21 cellular contexts compared by ENCODE assay signal in the genomic region with DNA sequence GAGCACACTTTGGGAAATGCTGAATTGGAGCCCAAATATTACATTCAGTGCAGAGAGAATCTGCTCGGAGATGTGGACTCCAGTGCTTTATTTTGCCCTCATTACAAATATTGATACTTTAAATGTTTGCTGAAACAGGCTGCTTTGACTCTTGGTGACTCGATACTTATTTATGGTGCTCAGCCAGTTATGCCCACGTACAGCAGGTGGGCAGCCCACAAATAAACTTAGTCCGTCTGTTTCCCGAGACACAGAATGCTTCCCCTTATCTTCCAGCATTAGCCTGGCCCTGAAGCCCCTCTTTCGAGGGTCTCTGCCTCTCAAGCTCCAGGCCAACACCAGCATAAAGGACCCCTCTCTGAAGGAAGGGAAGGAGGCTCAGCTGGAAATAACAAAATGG.
"Had no signal": no experiment of that assay in that cellular context is flagged by ENCODE, and none has a peak within 500 bp of the region (broad histone marks: within the 10 kb centered on the region; RNA-seq: fewer than 3 reads in every experiment).

No MANE protein-coding gene starts in this region.

- DNase-seq: colonic mucosa; effector CD8-positive, alpha-beta T cell; gastrocnemius medialis; heart right ventricle; hypothalamus; islet precursor cell; mammary epithelial cell; naive B cell; stimulated activated CD4-positive, alpha-beta T cell treated with anti-CD3 and anti-CD28 coated beads, Interleukin-2, amount 100 ng/mL, for 24 hours; stimulated activated CD4-positive, alpha-beta T cell treated with anti-CD3 and anti-CD28 coated beads, Interleukin-4, amount 100 ng/mL, for 4 hours; stimulated activated naive CD4-positive, alpha-beta T cell; stomach; substantia nigra; transverse colon had no signal

- H3K27ac ChIP-seq: colonic mucosa, epithelial cell of prostate, gastrocnemius medialis, heart right ventricle, stomach, thoracic aorta, transverse colon had no signal

- H3K27me3 Mint-ChIP-seq: naive B cell had no signal

- H3K4me3 ChIP-seq: colonic mucosa, esophagus muscularis mucosa, gastrocnemius medialis, heart right ventricle, skin epidermis, stomach, thoracic aorta, transverse colon had no signal

- H3K27me3 ChIP-seq: colonic mucosa, esophagus muscularis mucosa, gastrocnemius medialis, heart right ventricle, stomach, transverse colon had no signal

- ATAC-seq: left lobe of liver, sciatic nerve had no signal

- H3K36me3 ChIP-seq: colonic mucosa had no signal

- H3K4me3 Mint-ChIP-seq: naive B cell, neural crest cell had no signal

- H3K9me3 Mint-ChIP-seq: naive B cell had no signal

- H3K4me1 ChIP-seq: colonic mucosa, transverse colon had no signal
